ENCODE assay signal across 28 cellular contexts in the genomic region with DNA sequence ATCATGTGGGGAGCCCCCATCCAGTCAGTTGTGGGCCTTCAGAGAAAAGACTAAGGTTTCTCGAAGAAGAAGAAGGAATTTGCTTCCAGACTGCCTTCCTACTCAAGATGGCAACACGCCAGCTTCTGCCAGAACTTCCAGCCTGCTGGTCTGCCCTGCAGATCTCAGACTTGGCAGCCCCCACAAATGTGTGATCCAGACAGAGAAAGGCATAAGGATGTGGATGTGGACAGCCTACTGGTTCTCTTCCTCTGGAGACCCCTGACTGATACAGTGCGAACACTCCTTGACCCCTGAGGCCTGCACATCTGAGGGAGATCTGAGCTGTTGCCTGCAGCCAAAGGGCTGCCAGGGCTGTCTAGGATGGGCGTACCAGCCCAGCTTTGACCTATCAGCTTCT. TPM values are rescaled to one million over a fixed set of nuclear protein-coding genes. Genes with fewer than 3 reads are reported as not detected.
DNase-seq lines count a peak whose midpoint lies in the region; ATAC-seq and TF ChIP-seq lines count a peak whose summit lies in the region.
"Had no signal": no experiment of that assay in that cellular context is flagged by ENCODE, and none has a peak within 500 bp of the region (broad histone marks: within the 10 kb centered on the region; RNA-seq: fewer than 3 reads in every experiment).

No MANE protein-coding gene starts in this region.

- H3K4me1 ChIP-seq in IMR-90 (ENCODE audit: control insufficient read depth, insufficient read depth, low read length) (no peaks in the 10 kb centered on the region), esophagus muscularis mucosa (no peaks in the 10 kb centered on the region)
- H3K4me1 ChIP-seq: BLaER1 treated with 17β-estradiol and CSF1 and Interleukin-3, amounts not matched to agents 10 nM and 100 nM had no signal

- no peak for TF ChIP-seq EP300 in esophagus muscularis mucosa (IDR thresholded peaks at IDR 0.05)

- TF ChIP-seq RAD21 in IMR-90 (IDR thresholded peaks at IDR 0.05; ENCODE audit: low read length), result no peak

- no peak overlapping the region for H3K23ac ChIP-seq in IMR-90 (ENCODE audit: low read depth, low read length)

- H3K27ac ChIP-seq in IMR-90 (ENCODE audit: insufficient read depth, low read length), result no peak overlapping the region
- no peak overlapping the region for H3K27ac ChIP-seq in esophagus muscularis mucosa (replicated peaks in 1 of 4)
- H3K27ac ChIP-seq: 22Rv1; BLaER1 treated with 17β-estradiol and CSF1 and Interleukin-3, amounts not matched to agents 10 nM and 100 nM had no signal

- no peak overlapping the region for H3K14ac ChIP-seq in IMR-90 (replicated peaks; ENCODE audit: low read depth, low read length)

- 50% methylated on average over 1 of the region's 4 CpGs; no CpG with 5 or more reads in 1 of the 2 experiments for WGBS in IMR-90 (ENCODE audit: extremely low coverage in 2 of 2, insufficient read length in 1 of 2), 2 experiments
- WGBS in esophagus muscularis mucosa, result 83% methylated on average over 4 of the region's 4 CpGs

- H3K79me1 ChIP-seq in IMR-90 (ENCODE audit: low read depth in 1 of 2, low read length in 2 of 2), result no peaks in the 10 kb centered on the region

- H2BK20ac ChIP-seq in IMR-90 (ENCODE audit: low read depth, low read length), result no peak overlapping the region

- intact Hi-C loops in IMR-90 (cut with micrococcal nuclease), result no loop called here
- intact Hi-C loops in esophagus muscularis mucosa (cut with DNase I), result no loop called here

- no peak for ATAC-seq in IMR-90 (ENCODE audit: low read depth)
- no peak for ATAC-seq in HG03442 (IDR thresholded peaks at IDR 0.05; ENCODE audit: unreplicated experiment)
- ATAC-seq: PC-3 had no signal

- no peak overlapping the region for H4K5ac ChIP-seq in IMR-90 (ENCODE audit: low read depth, low read length)

- dilution Hi-C loops in IMR-90 (cut with HindIII; ENCODE audit: low sequenced_read_pairs, unreplicated experiment), result no loop called here

- no peak overlapping the region for H3K56ac ChIP-seq in IMR-90 (ENCODE audit: extremely low read depth, insufficient read depth, low read length)

- CTCF ChIA-PET in IMR-90 (lab: Yijun Ruan, JAX), result no interaction called here

- H4K20me1 ChIP-seq in IMR-90 (ENCODE audit: insufficient read depth, low read length), result no peaks in the 10 kb centered on the region
- H4K20me1 ChIP-seq: BLaER1 treated with 17β-estradiol and CSF1 and Interleukin-3, amounts not matched to agents 10 nM and 100 nM had no signal

- TF ChIP-seq POLR2A in IMR-90 (IDR thresholded peaks at IDR 0.05; ENCODE audit: low read depth, low read length) (no peak), esophagus muscularis mucosa (IDR thresholded peaks at IDR 0.05; ENCODE audit: low read depth) (no peak)

- H3K27me3 ChIP-seq in IMR-90 (ENCODE audit: control insufficient read depth, insufficient read depth, low read length) (peaks cover 2% of the 10 kb centered on the region), esophagus muscularis mucosa (no peaks in the 10 kb centered on the region)
- H3K27me3 ChIP-seq: BLaER1 treated with 17β-estradiol and CSF1 and Interleukin-3, amounts not matched to agents 10 nM and 100 nM had no signal

- in situ Hi-C loops in IMR-90 (cut with MboI; ENCODE audit: low sequenced_read_pairs), result no loop called here

- no peak overlapping the region for H3K4me2 ChIP-seq in IMR-90 (ENCODE audit: low read depth, low read length)
- H3K4me2 ChIP-seq: BLaER1 treated with 17β-estradiol and CSF1 and Interleukin-3, amounts not matched to agents 10 nM and 100 nM; SK-N-SH had no signal

- H3K4ac ChIP-seq in IMR-90 (ENCODE audit: low read depth, low read length), result no peak overlapping the region

- H3K9me1 ChIP-seq in IMR-90 (ENCODE audit: insufficient read depth, low read length), result no peaks in the 10 kb centered on the region

- no peak overlapping the region for H2AK5ac ChIP-seq in IMR-90 (ENCODE audit: low read depth, low read length)

- POLR2A ChIA-PET in IMR-90 (lab: Charles Lee; ENCODE audit: unreplicated experiment), result no interaction called here

- H2BK120ac ChIP-seq in IMR-90 (ENCODE audit: low read depth, low read length), result no peak overlapping the region

- BruUV-seq in IMR-90 (replicated peaks; lab: Mats Ljungman, UMichigan), result no TSS peak

- H3K4me3 ChIP-seq in IMR-90 (ENCODE audit: insufficient read depth, low read depth, low read length), result no peak overlapping the region
- no peak overlapping the region for H3K4me3 ChIP-seq in esophagus muscularis mucosa
- H3K4me3 ChIP-seq: BLaER1 treated with 17β-estradiol and CSF1 and Interleukin-3, amounts not matched to agents 10 nM and 100 nM had no signal

- no peak overlapping the region for H3K18ac ChIP-seq in IMR-90 (ENCODE audit: low read depth, low read length)

- H4K8ac ChIP-seq in IMR-90 (ENCODE audit: low read depth in 2 of 2, low read length in 2 of 2), result no peak overlapping the region

- H3K36me3 ChIP-seq in IMR-90 (ENCODE audit: control insufficient read depth, insufficient read depth, low read length), result no peaks in the 10 kb centered on the region
- no peaks in the 10 kb centered on the region for H3K36me3 ChIP-seq in esophagus muscularis mucosa
- H3K36me3 ChIP-seq: BLaER1 treated with 17β-estradiol and CSF1 and Interleukin-3, amounts not matched to agents 10 nM and 100 nM had no signal

- no peak overlapping the region for H3K9ac ChIP-seq in IMR-90 (ENCODE audit: low read depth, low read length)
- H3K9ac ChIP-seq: BLaER1 treated with 17β-estradiol and CSF1 and Interleukin-3, amounts not matched to agents 10 nM and 100 nM; SK-N-SH had no signal

- TF ChIP-seq CTCF in IMR-90 (conservative IDR thresholded peaks at IDR 0.05; ENCODE audit: low read depth, low read length) (no peak), esophagus muscularis mucosa (IDR thresholded peaks at IDR 0.05) (no peak)

- H2BK5ac ChIP-seq in IMR-90 (ENCODE audit: low read depth, low read length, poor library complexity, severe bottlenecking), result no peak overlapping the region

- H4K91ac ChIP-seq in IMR-90 (ENCODE audit: insufficient read depth, low read depth, low read length), result no peak overlapping the region

- no peak overlapping the region for H2BK15ac ChIP-seq in IMR-90 (ENCODE audit: low read depth, low read length)

- DNase-seq in DMS 273 (lab: John Stamatoyannopoulos, UW; ENCODE audit: unreplicated experiment), result peak; percentile 54
- no peak for DNase-seq in DMS 273 treated with DMSO at 0.1 percent for 48 hours (lab: John Stamatoyannopoulos, UW)
- no peak for DNase-seq in IMR-90
- peak; percentile 89 for DNase-seq in esophagus muscularis mucosa (ENCODE audit: extremely low spot score)
- peak; percentile 14 for DNase-seq in superior temporal gyrus (ENCODE audit: extremely low spot score)
- DNase-seq in AG08395 (ENCODE audit: low spot score), result no peak
- no peak for DNase-seq in GDM1 (lab: John Stamatoyannopoulos, UW)
- DNase-seq: ACHN; CD4-positive, alpha-beta T cell; DMS79; EL; H7; KBM-7; MV-4-11; NCI-H1105; NCI-H146; NCI-H1930; NCI-H2107; NCI-H2227 treated with DMSO at 0.1 percent for 48 hours; NCI-H510A; NCI-H69; PC-3; SK-N-SH had no signal

- no peak overlapping the region for H2AFZ ChIP-seq in IMR-90 (replicated peaks; ENCODE audit: low read length, poor library complexity)

- H2AK9ac ChIP-seq in IMR-90 (replicated peaks; ENCODE audit: low read depth, low read length, poor library complexity), result peak overlapping the region; percentile 13

- no peaks in the 10 kb centered on the region for H3K9me3 ChIP-seq in IMR-90 (ENCODE audit: control insufficient read depth, insufficient read depth, low read length)
- no peaks in the 10 kb centered on the region for H3K9me3 ChIP-seq in esophagus muscularis mucosa
- H3K9me3 ChIP-seq: BLaER1 treated with 17β-estradiol and CSF1 and Interleukin-3, amounts not matched to agents 10 nM and 100 nM; SK-N-SH had no signal

TF ChIP-seq in IMR-90, 13 proteins besides CTCF, POLR2A, EP300 and RAD21:
- TF ChIP-seq SMC3 (IDR thresholded peaks at IDR 0.05; ENCODE audit: low read depth, low read length) (no peak), RCOR1 (IDR thresholded peaks at IDR 0.05; ENCODE audit: insufficient replicate concordance, low read length) (no peak), CHD1 (IDR thresholded peaks at IDR 0.05; ENCODE audit: low read depth, low read length) (no peak), FOS (IDR thresholded peaks at IDR 0.05; ENCODE audit: low read depth, low read length) (no peak), CEBPB (IDR thresholded peaks at IDR 0.05; ENCODE audit: low read depth, low read length) (no peak), BHLHE40 (IDR thresholded peaks at IDR 0.05; ENCODE audit: low read depth, low read length) (no peak), MAFK (IDR thresholded peaks at IDR 0.05; ENCODE audit: low read depth, low read length) (no peak), RFX5 (IDR thresholded peaks at IDR 0.05; ENCODE audit: low read depth, low read length) (no peak), NFE2L2 (IDR thresholded peaks at IDR 0.05; ENCODE audit: low read depth, low read length) (no peak)

RNA-seq across cellular contexts. Expression of gene GABRR1, which starts 8.6 kb away (rescaled TPM):
- total RNA-seq in IMR-90 (2012; rRNA removed), result not detected in 2 replicates
- not detected in 2 replicates for polyA plus RNA-seq in IMR-90 (2012; rRNA removed)
- polyA plus RNA-seq in IMR-90 (2012; cell fraction: cytosol; rRNA removed), result not detected in 2 replicates
- not detected in 2 replicates for polyA plus RNA-seq in IMR-90 (2012; cell fraction: nucleus; rRNA removed; ENCODE audit: low replicate concordance)
- under 1 TPM in 1 of 4 donors, not detected in 3; 0.13 TPM for total RNA-seq in esophagus muscularis mucosa
- total RNA-seq: CD4-positive, alpha-beta T cell; LHCN-M2; MCF 10A; PC-3 had no signal
- polyA plus RNA-seq: SK-N-SH had no signal

Comparison
In these comparisons a context has a peak if more than half of its experiments do, and no peak if none do; other contexts are left out.
1. DNase-seq: peak in DMS 273 (single experiment), esophagus muscularis mucosa (single experiment) and superior temporal gyrus (single experiment); none in DMS 273 treated with DMSO at 0.1 percent for 48 hours (single experiment), IMR-90 (single experiment), AG08395 (single experiment) and GDM1 (single experiment).